ENCODE assay signal across 19 cellular contexts in genomic region chr10:75018233-75018632, GRCh38.
A peak's percentile ranks its signal among the peaks of the same experiment; 100 is the strongest.
DNase-seq lines count a peak whose midpoint lies in the region; ATAC-seq and TF ChIP-seq lines count a peak whose summit lies in the region.
"Had no signal": no experiment of that assay in that cellular context is flagged by ENCODE, and none has a peak within 500 bp of the region (broad histone marks: within the 10 kb centered on the region; RNA-seq: fewer than 3 reads in every experiment).

No MANE protein-coding gene starts in this region.

- no peaks in the 10 kb centered on the region for H3K36me3 ChIP-seq in mucosa of descending colon (ENCODE audit: low read depth)
- H3K36me3 ChIP-seq: ovary had no signal

- H3K27me3 Mint-ChIP-seq in glutamatergic neuron (ENCODE audit: unreplicated experiment) = peaks cover 12% of the 10 kb centered on the region
- H3K27me3 Mint-ChIP-seq: activated CD4-positive, alpha-beta memory T cell treated with anti-CD3 and anti-CD28 coated beads for 36 hours; IgD-negative memory B cell had no signal

- TF ChIP-seq CTCF in glutamatergic neuron (IDR thresholded peaks at IDR 0.05; ENCODE audit: partially characterized antibody, unreplicated experiment) (no peak), mucosa of descending colon (IDR thresholded peaks at IDR 0.05) (no peak)

- intact Hi-C loops in mucosa of descending colon (cut with DNase I, micrococcal nuclease) = no loop called here

- peak; percentile 12 for DNase-seq in activated gamma-delta T cell treated with Interleukin-2 at 50 U/mL for 16 hours
- no peak for DNase-seq in activated gamma-delta T cell (lab: John Stamatoyannopoulos, UW)
- peak; percentile 79 for DNase-seq in NCI-H345 treated with DMSO at 0.1 percent for 48 hours (lab: John Stamatoyannopoulos, UW; ENCODE audit: unreplicated experiment)
- peak; percentile 78 for DNase-seq in glutamatergic neuron
- DNase-seq in mucosa of gallbladder (ENCODE audit: low spot score) = no peak
- DNase-seq in mucosa of descending colon = no peak
- DNase-seq in hepatic stellate cell (ENCODE audit: low spot score) = no peak
- DNase-seq: activated CD4-positive, alpha-beta memory T cell treated with anti-CD3 and anti-CD28 coated beads for 36 hours; central memory CD4-positive, alpha-beta T cell; effector CD4-positive, alpha-beta T cell; esophagus squamous epithelium; left lung; NCI-H226; ovary; stimulated activated CD4-positive, alpha-beta T cell treated with anti-CD3 and anti-CD28 coated beads, Interleukin-2, amount 100 ng/mL, for 48 hours; T-helper 1 cell had no signal

- peaks cover 6% of the 10 kb centered on the region for H3K36me3 Mint-ChIP-seq in glutamatergic neuron (ENCODE audit: unreplicated experiment)

- H3K4me1 Mint-ChIP-seq in glutamatergic neuron (ENCODE audit: low read depth, unreplicated experiment) = peaks cover 56% of the 10 kb centered on the region

- no peaks in the 10 kb centered on the region for H3K4me1 ChIP-seq in mucosa of descending colon (ENCODE audit: low read depth)

- H3K9me3 ChIP-seq in mucosa of descending colon = no peaks in the 10 kb centered on the region
- H3K9me3 ChIP-seq: esophagus squamous epithelium, left lung, ovary had no signal

- peak overlapping the region; percentile 96 for H3K27ac Mint-ChIP-seq in glutamatergic neuron (ENCODE audit: unreplicated experiment)
- H3K27ac Mint-ChIP-seq: activated CD4-positive, alpha-beta memory T cell treated with anti-CD3 and anti-CD28 coated beads for 36 hours; activated T-helper 2 cell treated with anti-CD3 and anti-CD28 coated beads, Interferon-gamma antibody, Interleukin-2, Interleukin-4, amounts not matched to agents 10 μg/mL and 5 μg/mL and 100 μg/mL, durations not matched to agents 14 hours and 24 hours and 36 hours; IgD-negative memory B cell had no signal

- H3K4me3 ChIP-seq in mucosa of descending colon = no peak overlapping the region
- H3K4me3 ChIP-seq: esophagus squamous epithelium, left lung, ovary had no signal

- ATAC-seq in mucosa of descending colon (no peak), HG03442 (IDR thresholded peaks at IDR 0.05; ENCODE audit: unreplicated experiment) (no peak)
- ATAC-seq: left lung had no signal

- H3K9me3 Mint-ChIP-seq in glutamatergic neuron (ENCODE audit: unreplicated experiment) = peaks cover 10% of the 10 kb centered on the region
- H3K9me3 Mint-ChIP-seq: activated CD4-positive, alpha-beta memory T cell treated with anti-CD3 and anti-CD28 coated beads for 36 hours; activated T-helper 2 cell treated with anti-CD3 and anti-CD28 coated beads, Interferon-gamma antibody, Interleukin-2, Interleukin-4, amounts not matched to agents 10 μg/mL and 5 μg/mL and 100 μg/mL, durations not matched to agents 14 hours and 24 hours and 36 hours; IgD-negative memory B cell had no signal

- peak overlapping the region; percentile 67 for H3K4me3 Mint-ChIP-seq in glutamatergic neuron (ENCODE audit: unreplicated experiment)
- H3K4me3 Mint-ChIP-seq: activated CD4-positive, alpha-beta memory T cell treated with anti-CD3 and anti-CD28 coated beads for 36 hours; IgD-negative memory B cell had no signal

Comparison
In these comparisons a context has a peak if more than half of its experiments do, and no peak if none do; other contexts are left out.
1. DNase-seq: peak in activated gamma-delta T cell treated with Interleukin-2 at 50 U/mL for 16 hours (single experiment), NCI-H345 treated with DMSO at 0.1 percent for 48 hours (single experiment) and glutamatergic neuron (single experiment); none in activated gamma-delta T cell (single experiment), mucosa of gallbladder (single experiment), mucosa of descending colon (0 of 3) and hepatic stellate cell (single experiment).